Comparison of ENCODE assay signal across 1 cellular context in the genomic region with DNA sequence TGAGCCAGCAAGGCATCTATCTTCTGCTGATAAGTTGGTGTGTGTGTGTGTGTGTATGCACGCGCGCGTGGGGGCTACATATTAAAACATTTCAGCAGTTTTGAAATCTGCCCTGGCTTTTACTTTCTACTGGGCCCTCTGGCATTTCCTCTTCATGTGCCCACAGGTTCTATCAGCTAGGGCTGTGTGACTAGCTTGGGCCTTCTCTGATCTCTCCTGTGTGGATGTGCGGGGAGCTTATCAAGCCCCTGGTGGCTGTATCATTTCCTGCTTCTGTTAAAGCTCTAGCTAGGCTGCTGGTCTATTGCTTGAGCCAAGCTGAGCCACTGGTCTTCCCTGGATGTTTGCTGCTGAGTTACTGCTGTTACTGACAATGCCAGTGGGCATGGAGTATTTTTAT.
TF ChIP-seq lines count a peak whose summit lies in the region.

No MANE protein-coding gene starts in this region.

TF ChIP-seq in HCT116, 20 proteins besides CTCF, POLR2A, EP300 and RAD21 (continued from another document):
- TF ChIP-seq SP1 (IDR thresholded peaks at IDR 0.05; ENCODE audit: low read depth), result no peak
